Comparison of ENCODE assay signal across 8 cellular contexts in genomic region chr11:46242961-46243795, GRCh38. TPM values are rescaled to one million over a fixed set of nuclear protein-coding genes. Genes with fewer than 3 reads are reported as not detected.
DNase-seq lines count a peak whose midpoint lies in the region; ATAC-seq and TF ChIP-seq lines count a peak whose summit lies in the region.

No MANE protein-coding gene starts in this region.

- WGBS in liver: 2% methylated on average over 46 of the region's 46 CpGs

- H3K27ac ChIP-seq in BLaER1 (peak overlapping the region; percentile 87), liver (ENCODE audit: low read depth in 1 of 2, low read length in 2 of 2) (peak overlapping the region; percentile 77 to 78)

- H3K36me3 ChIP-seq in BLaER1 (no peaks in the 10 kb centered on the region), liver (ENCODE audit: control insufficient read depth in 4 of 4, insufficient read depth in 3 of 4, low read depth in 1 of 4, low read length in 3 of 4) (no peaks in the 10 kb centered on the region)

- DNase-seq in NCI-H748 (lab: John Stamatoyannopoulos, UW; ENCODE audit: unreplicated experiment) (peak; percentile 88), dermis blood vessel endothelial cell (peak; percentile 88)
- DNase-seq in activated CD4-positive, alpha-beta T cell treated with anti-CD3 and anti-CD28 coated beads, Interleukin-2, amount 50 U/mL, for 4 hours: peak; percentile 84
- DNase-seq in stimulated activated CD4-positive, alpha-beta T cell treated with anti-CD3 and anti-CD28 coated beads, Interleukin-2, amount 100 ng/mL, for 4 hours (ENCODE audit: low read depth): peak; percentile 86

- 0 out of 2 replicates have a peak, but pooled peaks cover 6% of the 10 kb centered on the region for H4K20me1 ChIP-seq in BLaER1

- peak overlapping the region; percentile 83 for H3K4me2 ChIP-seq in BLaER1

- ATAC-seq in GM19328 (IDR thresholded peaks at IDR 0.05; ENCODE audit: unreplicated experiment) (peak; percentile 54), HG03521 (IDR thresholded peaks at IDR 0.05; ENCODE audit: unreplicated experiment) (peak; percentile 70)

- H3K9me3 ChIP-seq in BLaER1 (no peaks in the 10 kb centered on the region), liver (ENCODE audit: control insufficient read depth in 4 of 4, low read length in 3 of 4) (no peaks in the 10 kb centered on the region)

- H3K9ac ChIP-seq in BLaER1 (peak overlapping the region; percentile 74), liver (ENCODE audit: low read depth in 1 of 2, low read length in 2 of 2) (peak overlapping the region; percentile 42 to 81)

- peaks cover 17% of the 10 kb centered on the region for H3K27me3 ChIP-seq in BLaER1
- H3K27me3 ChIP-seq in liver (ENCODE audit: control insufficient read depth in 4 of 4, insufficient read depth in 4 of 4, low read length in 3 of 4): peaks cover 0 to 4% (median 0%) of the 10 kb centered on the region in 4 donors

- no peak for TF ChIP-seq CTCF in liver (IDR thresholded peaks at IDR 0.05; ENCODE audit: low read depth, low read length, missing input control)

- H3K4me3 ChIP-seq in BLaER1: peak overlapping the region; percentile 63
- peak overlapping the region; percentile 41 to 62 (median 54) for H3K4me3 ChIP-seq in liver (ENCODE audit: low read depth in 1 of 3, low read length in 3 of 3)

- TF ChIP-seq RAD21 in liver (IDR thresholded peaks at IDR 0.05): peak; percentile 4 to 29

- H3K4me1 ChIP-seq in BLaER1 (peaks cover 29% of the 10 kb centered on the region), liver (ENCODE audit: control insufficient read depth in 4 of 4, insufficient read depth in 4 of 4, low read length in 3 of 4) (peaks cover 4 to 24% (median 16%) of the 10 kb centered on the region in 4 donors)

TF ChIP-seq in liver, 16 proteins besides CTCF, POLR2A, EP300 and RAD21:
- TF ChIP-seq EGR1 (IDR thresholded peaks at IDR 0.05; ENCODE audit: low read depth in 2 of 2) (no peak), YY1 (IDR thresholded peaks at IDR 0.05) (peak; percentile 93), RXRA (IDR thresholded peaks at IDR 0.05) (peak in 1 of 2 donors; percentile 16), MAX (IDR thresholded peaks at IDR 0.05) (no peak), FOXA2 (IDR thresholded peaks at IDR 0.05) (no peak), TAF1 (conservative IDR thresholded peaks at IDR 0.05) (peak; percentile 56), REST (IDR thresholded peaks at IDR 0.05) (peak; percentile 70), JUND (IDR thresholded peaks at IDR 0.05) (peak in 1 of 2 donors; percentile 15), ATF3 (IDR thresholded peaks at IDR 0.05) (peak; percentile 80), SP1 (IDR thresholded peaks at IDR 0.05) (peak; percentile 57)
TF ChIP-seq in liver: peak in this region for 7.

RNA-seq across cellular contexts. Expression of gene CREB3L1, which starts 34.3 kb away (rescaled TPM):
- 0.33 and 0.68 TPM in 2 replicates for total RNA-seq in dermis blood vessel endothelial cell
- 1 to 10 TPM in 1 of 2 donors, under 1 TPM in 1; 0.17 to 1.3 TPM for total RNA-seq in liver
- under 1 TPM; 0.14 to 0.50 TPM for polyA plus RNA-seq in liver

Comparison
In these comparisons a context has a peak if more than half of its experiments do, and no peak if none do; other contexts are left out.
1. Peak in every context shown above with its lines: DNase-seq, ATAC-seq, H3K4me3 ChIP-seq and H3K27ac ChIP-seq.